In the genomic region with DNA sequence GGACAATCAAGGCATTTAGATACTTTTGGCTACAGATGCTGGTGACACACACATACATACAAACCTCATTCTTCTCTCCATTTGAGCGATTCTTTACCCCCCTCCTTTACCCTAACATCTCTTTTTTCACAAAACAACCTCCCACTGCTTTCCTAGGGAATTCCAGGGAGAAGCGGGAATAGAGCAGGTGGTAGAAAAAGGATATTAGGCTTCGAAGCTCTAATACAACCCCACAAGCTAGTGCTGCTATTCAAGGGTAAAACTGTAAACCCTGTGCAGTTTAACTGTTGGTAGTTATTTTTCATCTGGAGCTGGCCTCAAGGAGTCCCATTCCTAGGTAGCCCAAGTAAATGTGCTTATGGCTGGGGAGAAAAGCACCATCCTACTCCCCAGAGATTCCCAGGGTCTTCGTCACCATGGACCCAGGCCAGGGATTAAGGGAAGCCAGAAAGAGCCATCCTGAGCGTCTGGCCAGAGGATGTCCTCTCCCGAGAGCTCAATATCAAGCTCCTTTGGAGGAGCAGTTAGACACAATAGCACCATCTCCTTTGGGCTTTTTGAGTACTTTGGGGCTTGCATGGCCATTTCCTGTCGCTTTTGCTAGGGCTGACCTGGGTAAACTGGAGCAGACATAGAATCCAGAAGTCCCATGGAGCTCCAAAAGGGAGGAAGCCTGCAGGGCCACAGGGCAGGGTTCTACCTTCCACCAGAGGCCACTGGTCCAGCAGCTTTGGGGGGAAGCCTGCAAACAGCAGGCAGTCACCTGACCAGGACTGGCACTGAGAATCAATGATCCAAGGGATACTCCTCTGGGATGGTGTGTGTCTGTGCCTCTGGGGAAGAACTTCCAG, we compare ENCODE assay signal across 9 cellular contexts. TPM values are rescaled to one million over a fixed set of nuclear protein-coding genes. Genes with fewer than 3 reads are reported as not detected.
DNase-seq lines count a peak whose midpoint lies in the region; ATAC-seq, FAIRE-seq and TF ChIP-seq lines count a peak whose summit lies in the region.
"Had no signal": no experiment of that assay in that cellular context is flagged by ENCODE, and none has a peak within 500 bp of the region (broad histone marks: within the 10 kb centered on the region; RNA-seq: fewer than 3 reads in every experiment).

No MANE protein-coding gene starts in this region.

- H3K27ac Mint-ChIP-seq in naive B cell: peak overlapping the region; percentile 90 to 95 (median 92)

- H3K9ac ChIP-seq in Karpas-422 (ENCODE audit: low read length): peak overlapping the region; percentile 19; the same call in 1 of the 2 replicates

- H3K36me3 ChIP-seq in Karpas-422 (ENCODE audit: insufficient read depth, low read length): no peaks in the 10 kb centered on the region

- CTCF ChIA-PET in A549 (lab: Yijun Ruan, JAX): interaction anchor here (1.1 to 6.9 kb wide), 7 partner anchors 54 to 328 kb away, joined by 3 to 51 read pairs (median 3); no protein-coding TSS in a partner anchor

- H3K79me2 ChIP-seq in Karpas-422 (ENCODE audit: low read length): no peaks in the 10 kb centered on the region

- FAIRE-seq in A549 (lab: Jason Lieb, UNC): no peak

- ATAC-seq in A549 (no peak), naive B cell (ENCODE audit: low read depth in 2 of 2) (no peak), omental fat pad (ENCODE audit: low FRiP score) (no peak)

- H3K4me2 ChIP-seq in A549: peak overlapping the region; percentile 52; the same call in 2 of the 3 replicates
- peak overlapping the region; percentile 1 for H3K4me2 ChIP-seq in Karpas-422 (ENCODE audit: low read depth, low read length, poor library complexity, severe bottlenecking)

- DNase-seq in A549 (ENCODE audit: low read depth in 1 of 2, low spot score in 1 of 2): no peak
- no peak for DNase-seq in Karpas-422
- peak; percentile 50 for DNase-seq in cerebellar cortex (ENCODE audit: low spot score)
- no peak for DNase-seq in naive B cell
- DNase-seq in NCI-H2081 treated with DMSO at 0.1 percent for 48 hours (lab: John Stamatoyannopoulos, UW): no peak
- DNase-seq in omental fat pad (ENCODE audit: low spot score): no peak
- DNase-seq in D341Med (ENCODE audit: low spot score): no peak
- DNase-seq in stimulated activated CD4-positive, alpha-beta T cell treated with anti-CD3 and anti-CD28 coated beads, Interleukin-2, amount 100 ng/mL, for 24 hours: no peak
- DNase-seq: effector CD8-positive, alpha-beta T cell had no signal

- H3K27ac ChIP-seq in A549 (peak overlapping the region in 1 of 2 experiments; percentile 66; a peak in 3 of 6 replicates), Karpas-422 (ENCODE audit: low read length) (no peak overlapping the region)

- H3K27me3 ChIP-seq in Karpas-422 (ENCODE audit: low read length): no peaks in the 10 kb centered on the region; the same call in 1 of the 2 replicates

- H3K4me1 Mint-ChIP-seq in naive B cell: peaks cover 58 to 74% (median 71%) of the 10 kb centered on the region in 3 donors

- TF ChIP-seq RAD21 in A549 (conservative IDR thresholded peaks at IDR 0.05 in 1 of 2, IDR thresholded peaks at IDR 0.05 in 1 of 2): no peak

- H3K27me3 Mint-ChIP-seq in naive B cell: no peaks in the 10 kb centered on the region

- peak overlapping the region; percentile 92 to 99 (median 98) for H3K4me3 Mint-ChIP-seq in naive B cell

- TF ChIP-seq POLR2A in A549 (IDR thresholded peaks at IDR 0.05; ENCODE audit: low read length): no peak

- H3K36me3 Mint-ChIP-seq in naive B cell: no peaks in the 10 kb centered on the region

- H3K4me1 ChIP-seq in A549: peaks cover 33% of the 10 kb centered on the region
- peaks cover 37% of the 10 kb centered on the region for H3K4me1 ChIP-seq in Karpas-422 (ENCODE audit: low read length)

- TF ChIP-seq CTCF in A549 (IDR thresholded peaks at IDR 0.05) (no peak), omental fat pad (IDR thresholded peaks at IDR 0.05) (no peak)

- peak overlapping the region; percentile 13; the same call in 1 of the 2 replicates for H2AFZ ChIP-seq in Karpas-422 (ENCODE audit: low read length)

- POLR2A ChIA-PET in A549 (lab: Yijun Ruan, JAX): interaction anchor here (1.1 to 2.3 kb wide), 2 partner anchors 27 to 33 kb away, joined by 3 to 8 read pairs; no protein-coding TSS in a partner anchor

- over 99% methylated on average over 6 of the region's 7 CpGs for WGBS in A549 (ENCODE audit: missing lambda C conversion rate)

- H3K9me3 Mint-ChIP-seq in naive B cell: peaks cover 0 to 1% (median 0%) of the 10 kb centered on the region in 7 donors

- H3K9me3 ChIP-seq in A549 (no peaks in the 10 kb centered on the region), Karpas-422 (ENCODE audit: low read length) (no peaks in the 10 kb centered on the region)

- no peaks in the 10 kb centered on the region for H4K20me1 ChIP-seq in Karpas-422 (ENCODE audit: insufficient read depth, low read depth, low read length)

- TF ChIP-seq EP300 in A549 (IDR thresholded peaks at IDR 0.05): no peak

- H3K4me3 ChIP-seq in A549 (no peak overlapping the region), Karpas-422 (ENCODE audit: low read length) (no peak overlapping the region)

- H3K9me2 ChIP-seq in Karpas-422 (replicated peaks; ENCODE audit: insufficient read depth, low read length): no peaks in the 10 kb centered on the region

TF ChIP-seq in A549, 52 proteins besides CTCF, POLR2A, EP300 and RAD21:
- TF ChIP-seq RCOR1 (IDR thresholded peaks at IDR 0.05; ENCODE audit: low read depth, low read length) (no peak), ESRRA (IDR thresholded peaks at IDR 0.05; ENCODE audit: borderline replicate concordance, low read length) (no peak), CBX8 (IDR thresholded peaks at IDR 0.05) (no peak), MAZ (IDR thresholded peaks at IDR 0.05; ENCODE audit: borderline replicate concordance, low read depth, low read length) (no peak), SREBF2 (IDR thresholded peaks at IDR 0.05) (no peak), BHLHE40 (IDR thresholded peaks at IDR 0.05; ENCODE audit: low read depth, low read length) (no peak), NR3C1 (IDR thresholded peaks at IDR 0.05) (no peak), EHMT2 (IDR thresholded peaks at IDR 0.05; ENCODE audit: low read depth) (no peak), KDM1A (IDR thresholded peaks at IDR 0.05; ENCODE audit: low read depth) (no peak), CEBPB (IDR thresholded peaks at IDR 0.05) (no peak), NPAS2 (CRISPR knock-in tag; IDR thresholded peaks at IDR 0.05; ENCODE audit: borderline replicate concordance) (no peak), HEYL (CRISPR knock-in tag; IDR thresholded peaks at IDR 0.05) (no peak), NFE2L2 (conservative IDR thresholded peaks at IDR 0.05; ENCODE audit: low read length) (no peak), ZNF302 (CRISPR knock-in tag; IDR thresholded peaks at IDR 0.05) (no peak), JUN (IDR thresholded peaks at IDR 0.05) (no peak), HOXB5 (CRISPR knock-in tag; IDR thresholded peaks at IDR 0.05) (no peak), CBX2 (IDR thresholded peaks at IDR 0.05; ENCODE audit: borderline replicate concordance, low read depth) (no peak)
- TF ChIP-seq, protein P1, sequence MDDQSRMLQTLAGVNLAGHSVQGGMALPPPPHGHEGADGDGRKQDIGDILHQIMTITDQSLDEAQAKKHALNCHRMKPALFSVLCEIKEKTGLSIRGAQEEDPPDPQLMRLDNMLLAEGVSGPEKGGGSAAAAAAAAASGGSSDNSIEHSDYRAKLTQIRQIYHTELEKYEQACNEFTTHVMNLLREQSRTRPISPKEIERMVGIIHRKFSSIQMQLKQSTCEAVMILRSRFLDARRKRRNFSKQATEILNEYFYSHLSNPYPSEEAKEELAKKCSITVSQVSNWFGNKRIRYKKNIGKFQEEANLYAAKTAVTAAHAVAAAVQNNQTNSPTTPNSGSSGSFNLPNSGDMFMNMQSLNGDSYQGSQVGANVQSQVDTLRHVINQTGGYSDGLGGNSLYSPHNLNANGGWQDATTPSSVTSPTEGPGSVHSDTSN (IDR thresholded peaks at IDR 0.05): no peak

RNA-seq across cellular contexts. Expression of a gene that starts 3.1 kb away (rescaled TPM):
- polyA plus RNA-seq in A549 (2011; rRNA removed) (2.5 and 3.2 TPM in 2 replicates), A549 (2017; fragmentation: RNase III; extraction: RNeasy Plus Mini Kit Qiagen cat#74134 plus additional on column Dnase treatment) (1.3 to 1.7 TPM (median 1.5 TPM) in 3 replicates), naive B cell (ENCODE audit: low read depth in 6 of 6) (1 to 10 TPM in 5 of 6 donors, under 1 TPM in 1; 0.06 to 9.0 (median 3.5) TPM)
- 1.3 and 1.9 TPM in 2 replicates for polyA plus RNA-seq in A549 (2012; cell fraction: cytosol; rRNA removed)
- polyA plus RNA-seq in A549 (2012; cell fraction: nucleus; rRNA removed): 0.99 and 1.9 TPM in 2 replicates
- polyA minus RNA-seq in A549 (2011; rRNA and poly(A)+ RNA removed): 5.5 and 6.0 TPM in 2 replicates
- 0.11 and 0.18 TPM in 2 replicates for total RNA-seq in Karpas-422 (2014; rRNA removed; shearing (Covaris generic); ENCODE audit: low replicate concordance)
- 10 to 100 TPM; 34.2 to 49.8 (median 44.4) TPM for total RNA-seq in omental fat pad

RNA-seq across cellular contexts. Expression of a gene that starts 49.8 kb away (rescaled TPM):
- 13.1 and 27.6 TPM in 2 replicates for polyA plus RNA-seq in A549 (2011; rRNA removed)
- polyA plus RNA-seq in A549 (2012; cell fraction: cytosol; rRNA removed): 2.4 and 2.8 TPM in 2 replicates
- polyA plus RNA-seq in A549 (2012; cell fraction: nucleus; rRNA removed): 3.1 and 5.8 TPM in 2 replicates
- polyA plus RNA-seq in A549 (2017; fragmentation: RNase III; extraction: RNeasy Plus Mini Kit Qiagen cat#74134 plus additional on column Dnase treatment): 17.6 to 18.2 TPM (median 18.1 TPM) in 3 replicates
- 4.5 TPM in 2 replicates for polyA minus RNA-seq in A549 (2011; rRNA and poly(A)+ RNA removed)
- total RNA-seq in Karpas-422 (2014; rRNA removed; shearing (Covaris generic); ENCODE audit: low replicate concordance): 39.4 and 88.6 TPM in 2 replicates
- 10 to 100 TPM; 17.0 to 35.1 (median 25.9) TPM for polyA plus RNA-seq in naive B cell (ENCODE audit: low read depth in 6 of 6)
- 10 to 100 TPM; 16.0 to 34.4 (median 24.6) TPM for total RNA-seq in omental fat pad

RNA-seq across cellular contexts. Expression of a gene that starts 49.9 kb away (rescaled TPM):
- polyA plus RNA-seq in A549 (2011; rRNA removed) (7.1 and 9.7 TPM in 2 replicates), A549 (2017; fragmentation: RNase III; extraction: RNeasy Plus Mini Kit Qiagen cat#74134 plus additional on column Dnase treatment) (9.7 to 10.6 TPM (median 10.4 TPM) in 3 replicates), naive B cell (ENCODE audit: low read depth in 6 of 6) (1 to 10 TPM in 5 of 6 donors, not detected in 1; 3.0 to 5.7 (median 4.1) TPM)
- polyA plus RNA-seq in A549 (2012; cell fraction: cytosol; rRNA removed): 1.4 TPM in 2 replicates
- 0.55 and 0.89 TPM in 2 replicates for polyA plus RNA-seq in A549 (2012; cell fraction: nucleus; rRNA removed)
- 1.8 and 2.1 TPM in 2 replicates for polyA minus RNA-seq in A549 (2011; rRNA and poly(A)+ RNA removed)
- total RNA-seq in Karpas-422 (2014; rRNA removed; shearing (Covaris generic); ENCODE audit: low replicate concordance): 17.4 and 18.6 TPM in 2 replicates
- total RNA-seq in omental fat pad: 1 to 10 TPM; 4.2 to 6.8 (median 6.2) TPM

Comparison
In these comparisons a context has a peak if more than half of its experiments do, and no peak if none do; other contexts are left out.
1. RNA of a gene that starts 3.1 kb away (total RNA-seq): 34.2 to 49.8 TPM in omental fat pad; 0.11 to 0.18 TPM in Karpas-422; every median in the first group is over 10 times any median in the second.